In the genomic region with DNA sequence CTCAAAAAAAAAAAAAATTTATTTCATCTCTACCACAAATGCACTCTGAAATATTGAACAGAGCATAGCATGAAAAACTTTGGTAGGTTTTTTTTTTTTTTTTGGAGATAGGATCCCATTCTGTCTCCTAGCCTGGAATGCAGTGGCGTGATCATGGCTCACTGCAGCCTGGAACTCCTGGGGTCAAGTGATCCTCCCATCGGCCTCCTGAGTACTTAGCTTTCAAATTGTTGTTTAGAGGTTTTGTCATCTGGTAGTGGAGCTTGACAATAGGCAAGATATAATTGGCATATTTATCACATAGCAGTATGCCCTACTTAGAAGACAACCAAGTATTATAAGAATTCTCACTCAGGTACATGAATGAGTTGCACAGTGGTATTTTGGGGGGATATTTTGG, we compare ENCODE assay signal across 1 cellular context.
TF ChIP-seq lines count a peak whose summit lies in the region.

No MANE protein-coding gene starts in this region.

TF ChIP-seq in WTC11, 78 proteins besides CTCF, POLR2A, EP300 and RAD21 (continued from another document):
- no peak for TF ChIP-seq GTF2I (CRISPR knock-in tag; conservative IDR thresholded peaks at IDR 0.05)
TF ChIP-seq in WTC11: peak in this region for 0.
